ENCODE assay signal across 9 cellular contexts in genomic region chr12:1800646-1801284, GRCh38. TPM values are rescaled to one million over a fixed set of nuclear protein-coding genes. Genes with fewer than 3 reads are reported as not detected.
DNase-seq lines count a peak whose midpoint lies in the region; ATAC-seq, FAIRE-seq and TF ChIP-seq lines count a peak whose summit lies in the region.
"Had no signal": no experiment of that assay in that cellular context is flagged by ENCODE, and none has a peak within 500 bp of the region (broad histone marks: within the 10 kb centered on the region; RNA-seq: fewer than 3 reads in every experiment).

No MANE protein-coding gene starts in this region.

- H3K4me2 ChIP-seq in PC-3 (ENCODE audit: low read length): no peak overlapping the region

- POLR2A ChIA-PET in PC-3 (lab: Charles Lee; ENCODE audit: unreplicated experiment): no interaction called here

- H3K9me2 ChIP-seq in PC-3 (replicated peaks; ENCODE audit: low read length): no peaks in the 10 kb centered on the region

- TF ChIP-seq POLR2A in prostate gland (IDR thresholded peaks at IDR 0.05): no peak

- 74% methylated on average over 9 of the region's 10 CpGs for WGBS in prostate gland

- H3K4me3 ChIP-seq in PC-3 (ENCODE audit: low read length): no peak overlapping the region
- no peak overlapping the region for H3K4me3 ChIP-seq in prostate gland

- H3K36me3 ChIP-seq in PC-3 (ENCODE audit: low read depth, low read length): no peaks in the 10 kb centered on the region
- H3K36me3 ChIP-seq in prostate gland: no peaks in the 10 kb centered on the region

- H4K20me1 ChIP-seq in PC-3 (ENCODE audit: low read length): no peaks in the 10 kb centered on the region

- H3K9me3 ChIP-seq in PC-3 (ENCODE audit: low read length) (no peaks in the 10 kb centered on the region), prostate gland (no peaks in the 10 kb centered on the region)

- no peaks in the 10 kb centered on the region for H3K27me3 ChIP-seq in PC-3 (ENCODE audit: low read length)
- no peaks in the 10 kb centered on the region for H3K27me3 ChIP-seq in prostate gland (replicated peaks; ENCODE audit: insufficient read depth)

- BruUV-seq in PC-3 (replicated peaks; lab: Mats Ljungman, UMichigan): no TSS peak

- CTCF ChIA-PET in PC-3 (lab: Charles Lee): interaction anchor here (0.8 kb wide), 1 partner anchor 139 kb away, joined by 7 read pairs; no protein-coding TSS in a partner anchor

- H3F3A ChIP-seq in PC-3 (ENCODE audit: low read length, unreplicated experiment): no peaks in the 10 kb centered on the region

- H3K27ac ChIP-seq in PC-3 (ENCODE audit: low read length): no peak overlapping the region
- no peak overlapping the region for H3K27ac ChIP-seq in prostate gland

- DNase-seq in AG09319 (ENCODE audit: extremely low read depth, low read depth): no peak
- DNase-seq in GM18507 (ENCODE audit: extremely low spot score, insufficient read length, low read depth): peak; percentile 35
- peak; percentile 5 for DNase-seq in PC-3
- DNase-seq in iPS-NIHi7 (ENCODE audit: extremely low spot score): peak; percentile 75
- DNase-seq in NCI-H1417 treated with DMSO at 0.1 percent for 48 hours (lab: John Stamatoyannopoulos, UW): no peak
- no peak for DNase-seq in prostate gland (ENCODE audit: low spot score)

- peaks cover 5% of the 10 kb centered on the region; the same call in 1 of the 2 replicates for H3K4me1 ChIP-seq in PC-3 (ENCODE audit: insufficient read depth, low read length)
- peaks cover 5% of the 10 kb centered on the region for H3K4me1 ChIP-seq in prostate gland (replicated peaks)

- no peak overlapping the region for H2AFZ ChIP-seq in PC-3 (ENCODE audit: low read length)

- peak; percentile 49 for TF ChIP-seq CTCF in AG09319 (IDR thresholded peaks at IDR 0.05; ENCODE audit: low read depth, low read length)
- peak; percentile 39; the same call in 1 of the 2 replicates for TF ChIP-seq CTCF in PC-3 (conservative IDR thresholded peaks at IDR 0.05; ENCODE audit: low read depth, low read length)
- peak in 1 of 4 experiments; percentile 51 for TF ChIP-seq CTCF in prostate gland (IDR thresholded peaks at IDR 0.05)

- intact Hi-C loops in PC-3 (cut with micrococcal nuclease): no loop called here
- intact Hi-C loops in prostate gland (cut with DNase I): no loop called here

- H3K9ac ChIP-seq in PC-3 (ENCODE audit: low read length): no peak overlapping the region

- no peaks in the 10 kb centered on the region for H3K79me2 ChIP-seq in PC-3 (ENCODE audit: low read length)

- peak; percentile 87 for FAIRE-seq in GM18507 (lab: Jason Lieb, UNC)

- ATAC-seq in PC-3 (no peak), GM18519 (IDR thresholded peaks at IDR 0.05; ENCODE audit: low FRiP score, unreplicated experiment) (no peak), HG02884 (IDR thresholded peaks at IDR 0.05; ENCODE audit: unreplicated experiment) (no peak)

RNA-seq across cellular contexts. Expression of gene LRTM2, which starts 19.6 kb away (rescaled TPM):
- total RNA-seq in PC-3 (2014; rRNA removed) (not detected in 2 replicates), prostate gland (not detected)
- total RNA-seq: pulmonary artery endothelial cell had no signal

Comparison
In these comparisons a context has a peak if more than half of its experiments do, and no peak if none do; other contexts are left out.
1. DNase-seq: peak in GM18507 (single experiment), PC-3 (single experiment) and iPS-NIHi7 (single experiment); none in AG09319 (single experiment), NCI-H1417 treated with DMSO at 0.1 percent for 48 hours (single experiment) and prostate gland (single experiment).